ENCODE assay signal across 8 cellular contexts in genomic region chr18:75211721-75212625, GRCh38. TPM values are rescaled to one million over a fixed set of nuclear protein-coding genes. Genes with fewer than 3 reads are reported as not detected.
A peak's percentile ranks its signal among the peaks of the same experiment; 100 is the strongest.
DNase-seq lines count a peak whose midpoint lies in the region; ATAC-seq and TF ChIP-seq lines count a peak whose summit lies in the region.

No MANE protein-coding gene starts in this region.

- H3K36me3 Mint-ChIP-seq in neural crest cell (ENCODE audit: low read depth): no peaks in the 10 kb centered on the region

- peaks cover 35% of the 10 kb centered on the region for H3K79me2 ChIP-seq in KMS-11 (ENCODE audit: insufficient read depth, low read depth)

- H3K36me3 ChIP-seq in KMS-11 (ENCODE audit: insufficient read depth): no peaks in the 10 kb centered on the region

- no peak overlapping the region for H3K27ac ChIP-seq in KMS-11

- H4K20me1 ChIP-seq in KMS-11 (ENCODE audit: insufficient read depth): no peaks in the 10 kb centered on the region

- DNase-seq in Daoy (ENCODE audit: low read depth) (peak; percentile 32), fibroblast of mammary gland (ENCODE audit: low read depth) (no peak), neural crest cell (ENCODE audit: low read depth, low spot score) (peak; percentile 42), GOT3 (lab: John Stamatoyannopoulos, UW) (no peak)
- peak; percentile 74 for DNase-seq in activated CD8-positive, alpha-beta memory T cell treated with anti-CD3 and anti-CD28 coated beads for 24 hours

- peak overlapping the region; percentile 59 for H2AFZ ChIP-seq in KMS-11 (ENCODE audit: low read depth)

- H3K4me2 ChIP-seq in KMS-11: peak overlapping the region; percentile 60

- ATAC-seq in GM18520 (IDR thresholded peaks at IDR 0.05; ENCODE audit: unreplicated experiment) (no peak), HG03039 (IDR thresholded peaks at IDR 0.05; ENCODE audit: unreplicated experiment) (no peak)

- no peaks in the 10 kb centered on the region for H3K27me3 ChIP-seq in KMS-11 (ENCODE audit: insufficient read depth, low read depth)

- H3K27me3 Mint-ChIP-seq in neural crest cell (ENCODE audit: low read depth): peaks cover 44% of the 10 kb centered on the region

- H3K27ac Mint-ChIP-seq in neural crest cell (ENCODE audit: unreplicated experiment): no peak overlapping the region

- peak overlapping the region; percentile 88 for H3K4me3 Mint-ChIP-seq in neural crest cell

- H3K4me3 ChIP-seq in KMS-11 (IDR thresholded peaks at IDR 0.05; ENCODE audit: insufficient read depth, low read depth, low read length) (no peak overlapping the region), fibroblast of mammary gland (ENCODE audit: control insufficient read depth, low read depth, low read length) (peak overlapping the region; percentile 64)

- H3K4me1 ChIP-seq in KMS-11 (ENCODE audit: low read depth, poor library complexity, severe bottlenecking): peaks cover 16% of the 10 kb centered on the region

- H3K9me3 Mint-ChIP-seq in neural crest cell: no peaks in the 10 kb centered on the region

- H3K4me1 Mint-ChIP-seq in neural crest cell: peaks cover 59% of the 10 kb centered on the region

- TF ChIP-seq CTCF in KMS-11 (conservative IDR thresholded peaks at IDR 0.05; ENCODE audit: low read depth, low read length): no peak
- no peak for TF ChIP-seq CTCF in fibroblast of mammary gland (conservative IDR thresholded peaks at IDR 0.05; ENCODE audit: control insufficient read depth, insufficient read depth, low read depth, low read length)
- TF ChIP-seq CTCF in neural crest cell (conservative IDR thresholded peaks at IDR 0.05): no peak

- peak overlapping the region; percentile 56 for H3K9ac ChIP-seq in KMS-11

RNA-seq across cellular contexts. Expression of gene TSHZ1, which starts 1.4 kb away (rescaled TPM):
- 6.4 and 10.4 TPM in 2 replicates for total RNA-seq in Daoy (2014; rRNA removed; shearing (Covaris generic))
- 6.7 and 6.9 TPM in 2 replicates for total RNA-seq in neural crest cell

RNA-seq across cellular contexts. Expression of gene PTGR3, which starts 3.0 kb away (rescaled TPM):
- total RNA-seq in Daoy (2014; rRNA removed; shearing (Covaris generic)): 3.6 and 7.6 TPM in 2 replicates
- 9.2 and 12.1 TPM in 2 replicates for total RNA-seq in neural crest cell

Comparison
In these comparisons a context has a peak if more than half of its experiments do, and no peak if none do; other contexts are left out.
1. DNase-seq: peak in Daoy (single experiment), activated CD8-positive, alpha-beta memory T cell treated with anti-CD3 and anti-CD28 coated beads for 24 hours (single experiment) and neural crest cell (single experiment); none in fibroblast of mammary gland (single experiment) and GOT3 (single experiment).